In genomic region chr10:128219295-128219694, GRCh38 we compare ENCODE assay signal across 23 cellular contexts.
"Had no signal": no experiment of that assay in that cellular context is flagged by ENCODE, and none has a peak within 500 bp of the region (broad histone marks: within the 10 kb centered on the region; RNA-seq: fewer than 3 reads in every experiment).

No MANE protein-coding gene starts in this region.

- ATAC-seq: activated naive CD8-positive, alpha-beta T cell treated with anti-CD3 and anti-CD28 coated beads, Interleukin-2, amount 50 U/mL, for 24 hours had no signal

- H3K27ac Mint-ChIP-seq: activated CD4-positive, alpha-beta memory T cell treated with anti-CD3 and anti-CD28 coated beads for 36 hours; activated naive CD4-positive, alpha-beta T cell treated with anti-CD3 and anti-CD28 coated beads for 36 hours; activated naive CD8-positive, alpha-beta T cell; activated T-helper 2 cell treated with anti-CD3 and anti-CD28 coated beads, Interferon-gamma antibody, Interleukin-2, Interleukin-4, amounts not matched to agents 10 μg/mL and 5 μg/mL and 100 μg/mL, durations not matched to agents 14 hours and 24 hours and 36 hours; brain had no signal

- H3K27ac ChIP-seq: SJCRH30, SK-N-MC had no signal

- H3K9me3 ChIP-seq: SJCRH30 had no signal

- DNase-seq: activated CD4-positive, alpha-beta memory T cell treated with anti-CD3 and anti-CD28 coated beads for 36 hours; activated CD4-positive, alpha-beta T cell treated with anti-CD3 and anti-CD28 coated beads, Interleukin-2, amount 50 U/mL, for 1 hour; activated CD8-positive, alpha-beta memory T cell treated with anti-CD3 and anti-CD28 coated beads, Interleukin-2, amount 50 U/mL, for 4 hours; activated gamma-delta T cell; activated naive CD4-positive, alpha-beta T cell treated with anti-CD3 and anti-CD28 coated beads for 36 hours; activated naive CD8-positive, alpha-beta T cell treated with anti-CD3 and anti-CD28 coated beads, Interleukin-2, amount 50 U/mL, for 24 hours; activated T-cell treated with anti-CD3 and anti-CD28 coated beads for 4 hours; activated T-cell treated with anti-CD3 and anti-CD28 coated beads, Interleukin-2, amount 50 U/mL, for 48 hours; anterior cingulate cortex; cerebellar nuclear complex; NCI-H1092 treated with DMSO at 0.1 percent for 48 hours; NCI-H1417; NCI-H146; NCI-H1930; NCI-H2081 treated with DMSO at 0.1 percent for 48 hours; NCI-H345; NCI-H524 treated with DMSO at 0.1 percent for 48 hours; SHP77; SJCRH30 had no signal

- H3K4me3 ChIP-seq: SJCRH30, SK-N-MC had no signal

- H3K4me3 Mint-ChIP-seq: activated CD4-positive, alpha-beta memory T cell treated with anti-CD3 and anti-CD28 coated beads for 36 hours; activated naive CD4-positive, alpha-beta T cell treated with anti-CD3 and anti-CD28 coated beads for 36 hours; activated naive CD8-positive, alpha-beta T cell; activated naive CD8-positive, alpha-beta T cell treated with anti-CD3 and anti-CD28 coated beads, Interleukin-2, amount 50 U/mL, for 24 hours; brain had no signal

- H3K27me3 ChIP-seq: SJCRH30 had no signal

- H3K9me3 Mint-ChIP-seq: activated CD4-positive, alpha-beta memory T cell treated with anti-CD3 and anti-CD28 coated beads for 36 hours; activated naive CD4-positive, alpha-beta T cell treated with anti-CD3 and anti-CD28 coated beads for 36 hours; activated naive CD8-positive, alpha-beta T cell treated with anti-CD3 and anti-CD28 coated beads, Interleukin-2, amount 50 U/mL, for 24 hours; activated T-helper 2 cell treated with anti-CD3 and anti-CD28 coated beads, Interferon-gamma antibody, Interleukin-2, Interleukin-4, amounts not matched to agents 10 μg/mL and 5 μg/mL and 100 μg/mL, durations not matched to agents 14 hours and 24 hours and 36 hours had no signal

- H3K36me3 Mint-ChIP-seq: activated CD4-positive, alpha-beta memory T cell treated with anti-CD3 and anti-CD28 coated beads for 36 hours; activated naive CD8-positive, alpha-beta T cell; brain had no signal

- H3K36me3 ChIP-seq: SJCRH30 had no signal

- H3K4me1 ChIP-seq: SJCRH30 had no signal
